In genomic region chr2:215517391-215517790, GRCh38 we compare ENCODE assay signal across 15 cellular contexts.
"Had no signal": no experiment of that assay in that cellular context is flagged by ENCODE, and none has a peak within 500 bp of the region (broad histone marks: within the 10 kb centered on the region; RNA-seq: fewer than 3 reads in every experiment).

No MANE protein-coding gene starts in this region.

- H3K27ac ChIP-seq: esophagus squamous epithelium, hepatocyte, skin epidermis, testis, tibial nerve had no signal

- H3K4me3 ChIP-seq: esophagus squamous epithelium, hepatocyte, mucosa of descending colon, skin epidermis, testis, tibial nerve had no signal

- H3K79me2 ChIP-seq: hepatocyte had no signal

- H2AFZ ChIP-seq: hepatocyte had no signal

- H3K27me3 ChIP-seq: esophagus squamous epithelium, hepatocyte, testis, tibial nerve had no signal

- H3K9me3 ChIP-seq: esophagus squamous epithelium, mucosa of descending colon, testis, tibial nerve had no signal

- DNase-seq: effector memory CD8-positive, alpha-beta T cell; esophagus squamous epithelium; foreskin melanocyte; head of caudate nucleus; mucosa of descending colon; naive thymus-derived CD8-positive, alpha-beta T cell; posterior cingulate gyrus; stimulated activated CD4-positive, alpha-beta T cell treated with anti-CD3 and anti-CD28 coated beads, Interleukin-2, amount 100 ng/mL, for 24 hours; stimulated activated CD4-positive, alpha-beta T cell treated with anti-CD3 and anti-CD28 coated beads, Interleukin-4, amount 100 ng/mL, for 4 hours; stimulated activated naive B cell treated with anti-CD40 and anti-IgM and Interleukin-4, amounts not matched to agents 10 μg/mL and 1 μg/mL and 100 μg/mL, for 72 hours; stimulated activated naive CD8-positive, alpha-beta T cell treated with anti-CD3 and anti-CD28 coated beads, Interleukin-15, amount 100 ng/mL, for 72 hours; testis had no signal

- H3K4me1 ChIP-seq: esophagus squamous epithelium, testis had no signal

- H3K36me3 ChIP-seq: esophagus squamous epithelium, tibial nerve had no signal

- H3K4me2 ChIP-seq: hepatocyte had no signal
